Comparison of ENCODE assay signal across 13 cellular contexts in the genomic region with DNA sequence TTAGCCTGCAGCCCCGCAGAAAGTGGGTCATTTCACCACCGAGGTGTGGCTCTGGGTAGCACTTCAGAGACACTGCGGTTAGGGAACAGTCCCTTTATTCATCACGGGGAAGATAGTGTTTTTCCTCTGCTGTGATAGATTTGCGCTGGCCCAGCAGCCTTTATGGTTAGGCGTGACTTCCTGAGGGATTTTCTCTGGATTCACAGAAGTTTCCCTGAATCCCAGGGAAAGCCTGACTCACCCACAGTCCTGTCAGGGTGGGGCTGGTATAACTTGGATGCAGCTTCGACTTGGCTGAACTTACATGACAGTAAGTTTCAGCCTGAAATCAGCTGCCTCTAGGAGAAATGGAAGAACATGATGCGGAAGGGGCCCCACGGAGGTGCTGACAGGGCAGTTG.
DNase-seq lines count a peak whose midpoint lies in the region; ATAC-seq, FAIRE-seq and TF ChIP-seq lines count a peak whose summit lies in the region.
"Had no signal": no experiment of that assay in that cellular context is flagged by ENCODE, and none has a peak within 500 bp of the region (broad histone marks: within the 10 kb centered on the region; RNA-seq: fewer than 3 reads in every experiment).

No MANE protein-coding gene starts in this region.

- no peak overlapping the region for H2BK5ac ChIP-seq in mesendoderm (ENCODE audit: low read length)

- H3K4me2 ChIP-seq in HepG2 (ENCODE audit: low read depth, low read length) (no peak overlapping the region), mesendoderm (ENCODE audit: low read length) (no peak overlapping the region)
- H3K4me2 ChIP-seq: A549 had no signal

- H2AFZ ChIP-seq in HepG2 (ENCODE audit: low read length): no peak overlapping the region

- no peak for TF ChIP-seq RAD21 in HepG2 (CRISPR knock-in tag; IDR thresholded peaks at IDR 0.05)

- no peaks in the 10 kb centered on the region for H3K79me2 ChIP-seq in HepG2 (ENCODE audit: insufficient read depth, low read length)
- no peaks in the 10 kb centered on the region for H3K79me2 ChIP-seq in mesendoderm (ENCODE audit: control insufficient read depth, insufficient read depth, low read length)

- H3K4me1 ChIP-seq in right lobe of liver (no peaks in the 10 kb centered on the region), HepG2 (ENCODE audit: insufficient read depth, low read length) (no peaks in the 10 kb centered on the region), mesendoderm (ENCODE audit: control insufficient read depth, low read depth, low read length) (no peaks in the 10 kb centered on the region)
- H3K4me1 ChIP-seq: A549 had no signal

- H4K8ac ChIP-seq in mesendoderm (ENCODE audit: low read depth, low read length): no peak overlapping the region

- no peaks in the 10 kb centered on the region for H3K27me3 ChIP-seq in right lobe of liver
- H3K27me3 ChIP-seq in HepG2 (ENCODE audit: control insufficient read depth in 1 of 2, insufficient read depth in 2 of 2, low read length in 2 of 2): no peaks in the 10 kb centered on the region
- no peaks in the 10 kb centered on the region for H3K27me3 ChIP-seq in mesendoderm (ENCODE audit: insufficient read depth, low read length, poor library complexity)

- intact Hi-C loops in right lobe of liver (cut with DNase I): no loop called here
- intact Hi-C loops in HepG2 (cut with micrococcal nuclease; ENCODE audit: unreplicated experiment): no loop called here

- H3K27ac ChIP-seq in right lobe of liver (no peak overlapping the region), HepG2 (ENCODE audit: extremely low read length, insufficient read depth, low read length) (no peak overlapping the region), mesendoderm (ENCODE audit: low read depth, low read length) (no peak overlapping the region)
- H3K27ac ChIP-seq: A549, thoracic aorta had no signal

- H3K23ac ChIP-seq in mesendoderm (ENCODE audit: low read length): no peak overlapping the region

- no peak overlapping the region for H4K5ac ChIP-seq in mesendoderm (ENCODE audit: low read length)

- CTCF ChIA-PET in HepG2 (lab: Yijun Ruan, JAX; ENCODE audit: low intra/inter-chr PET ratio, low total read pairs): no interaction called here

- ATAC-seq in right lobe of liver (peak; percentile 30 to 64 (median 50)), HepG2 (no peak), GM18868 (IDR thresholded peaks at IDR 0.05; ENCODE audit: unreplicated experiment) (no peak)
- ATAC-seq: A549 had no signal

- WGBS in right lobe of liver (ENCODE audit: insufficient coverage, low coverage, low lambda C conversion rate, missing lambda C conversion rate): 54% methylated on average over 5 of the region's 9 CpGs
- 32% methylated on average over 6 of the region's 9 CpGs for WGBS in HepG2 (ENCODE audit: low lambda C conversion rate)
- WGBS in mesendoderm (ENCODE audit: extremely low coverage, insufficient coverage, low lambda C conversion rate): no CpG with 5 or more reads among the region's 9 CpGs

- no TSS peak for BruUV-seq in HepG2 (replicated peaks; lab: Mats Ljungman, UMichigan)

- H3K4ac ChIP-seq in mesendoderm (ENCODE audit: low read depth, low read length): no peak overlapping the region

- POLR2A ChIA-PET in HepG2 (lab: Yijun Ruan, JAX): no interaction called here

- no peak overlapping the region for H3K18ac ChIP-seq in mesendoderm (ENCODE audit: low read length)

- no peaks in the 10 kb centered on the region for H4K20me1 ChIP-seq in HepG2 (ENCODE audit: insufficient read depth, low read length)

- FAIRE-seq in HepG2 (lab: Jason Lieb, UNC): no peak
- FAIRE-seq: A549 had no signal

- TF ChIP-seq EP300 in HepG2 (IDR thresholded peaks at IDR 0.05; ENCODE audit: low read depth in 2 of 2, low read length in 2 of 2) (no peak), HepG2 (CRISPR knock-in tag; IDR thresholded peaks at IDR 0.05; ENCODE audit: borderline replicate concordance) (no peak)

- H3K9me3 ChIP-seq in right lobe of liver: no peaks in the 10 kb centered on the region
- no peaks in the 10 kb centered on the region for H3K9me3 ChIP-seq in HepG2 (ENCODE audit: low read length)
- H3K9me3 ChIP-seq: A549, thoracic aorta had no signal

- in situ Hi-C loops in HepG2 (cut with HindIII; ENCODE audit: extremely low pct_ligation_motif_present, low pct_unique_long_range_greater_than_20kb): no loop called here

- no peak overlapping the region for H2BK15ac ChIP-seq in mesendoderm (replicated peaks; ENCODE audit: low read depth)

- no peak overlapping the region for H2AK5ac ChIP-seq in mesendoderm (ENCODE audit: low read length)

- H3K4me3 ChIP-seq in right lobe of liver: no peak overlapping the region
- H3K4me3 ChIP-seq in HepG2 (replicated peaks in 1 of 3; ENCODE audit: insufficient read depth in 1 of 3, low read depth in 2 of 3, low read length in 3 of 3): no peak overlapping the region
- no peak overlapping the region for H3K4me3 ChIP-seq in fibroblast of villous mesenchyme (ENCODE audit: low read depth, low read length)
- H3K4me3 ChIP-seq in mesendoderm (ENCODE audit: low read length): no peak overlapping the region
- H3K4me3 ChIP-seq: A549, thoracic aorta had no signal

- H3K56ac ChIP-seq in mesendoderm (ENCODE audit: low read length): no peak overlapping the region

- no peaks in the 10 kb centered on the region for H3K36me3 ChIP-seq in right lobe of liver
- H3K36me3 ChIP-seq in HepG2 (replicated peaks in 1 of 2; ENCODE audit: control insufficient read depth in 1 of 2, insufficient read depth in 2 of 2, low read length in 2 of 2): no peaks in the 10 kb centered on the region
- H3K36me3 ChIP-seq in mesendoderm (ENCODE audit: control insufficient read depth, insufficient read depth, low read length): no peaks in the 10 kb centered on the region
- H3K36me3 ChIP-seq: thoracic aorta had no signal

- no peak overlapping the region for H2BK120ac ChIP-seq in mesendoderm (ENCODE audit: low read depth, low read length)

- no peak for TF ChIP-seq CTCF in right lobe of liver (IDR thresholded peaks at IDR 0.05)
- no peak for TF ChIP-seq CTCF in HepG2 (CRISPR knock-in tag; IDR thresholded peaks at IDR 0.05)
- no peak for TF ChIP-seq CTCF in fibroblast of villous mesenchyme (IDR thresholded peaks at IDR 0.05; ENCODE audit: insufficient read depth, low read depth, low read length)

- DNase-seq in right lobe of liver: no peak
- no peak for DNase-seq in HepG2 (ENCODE audit: low spot score)
- peak; percentile 42 for DNase-seq in fibroblast of villous mesenchyme (ENCODE audit: low read depth)
- peak; percentile 32 for DNase-seq in mesendoderm
- DNase-seq in OCI-M2 (lab: John Stamatoyannopoulos, UW; ENCODE audit: unreplicated experiment): no peak
- no peak for DNase-seq in NCI-H2081 (lab: John Stamatoyannopoulos, UW)
- no peak for DNase-seq in activated CD8-positive, alpha-beta memory T cell treated with anti-CD3 and anti-CD28 coated beads, Interleukin-2, amount 50 U/mL, for 48 hours
- DNase-seq: activated CD4-positive, alpha-beta T cell treated with anti-CD3 and anti-CD28 coated beads, Interleukin-2, amount 50 U/mL, for 1 hour; Karpas-422; NCI-H2029 had no signal

- no peaks in the 10 kb centered on the region for H3K79me1 ChIP-seq in mesendoderm (ENCODE audit: low read length)

- no peak for TF ChIP-seq POLR2A in right lobe of liver (IDR thresholded peaks at IDR 0.05)
- TF ChIP-seq POLR2A in HepG2 (IDR thresholded peaks at IDR 0.05; ENCODE audit: insufficient read depth in 1 of 2, low read depth in 2 of 2, low read length in 2 of 2): no peak

- no peak overlapping the region for H3K9ac ChIP-seq in HepG2 (ENCODE audit: insufficient read depth, low read depth, low read length)
- H3K9ac ChIP-seq in mesendoderm (ENCODE audit: low read length): no peak overlapping the region

TF ChIP-seq in HepG2, 621 proteins besides CTCF, POLR2A, EP300 and RAD21:
- TF ChIP-seq ZNF564 (CRISPR knock-in tag; IDR thresholded peaks at IDR 0.05) (no peak), CREM (IDR thresholded peaks at IDR 0.05) (no peak), CREM (CRISPR knock-in tag; IDR thresholded peaks at IDR 0.05) (no peak), IKZF1 (IDR thresholded peaks at IDR 0.05) (no peak), NFKBIZ (CRISPR knock-in tag; IDR thresholded peaks at IDR 0.05) (no peak), PLRG1 (conservative IDR thresholded peaks at IDR 0.05) (no peak)

Comparison
In these comparisons a context has a peak if more than half of its experiments do, and no peak if none do; other contexts are left out.
1. ATAC-seq: peak in right lobe of liver (4 of 4); none in HepG2 (single experiment) and GM18868 (single experiment).
2. DNase-seq: peak in fibroblast of villous mesenchyme (single experiment) and mesendoderm (single experiment); none in right lobe of liver (0 of 3), HepG2 (single experiment), OCI-M2 (single experiment), NCI-H2081 (0 of 2) and activated CD8-positive, alpha-beta memory T cell treated with anti-CD3 and anti-CD28 coated beads, Interleukin-2, amount 50 U/mL, for 48 hours (single experiment).